21 cellular contexts compared by ENCODE assay signal in the genomic region with DNA sequence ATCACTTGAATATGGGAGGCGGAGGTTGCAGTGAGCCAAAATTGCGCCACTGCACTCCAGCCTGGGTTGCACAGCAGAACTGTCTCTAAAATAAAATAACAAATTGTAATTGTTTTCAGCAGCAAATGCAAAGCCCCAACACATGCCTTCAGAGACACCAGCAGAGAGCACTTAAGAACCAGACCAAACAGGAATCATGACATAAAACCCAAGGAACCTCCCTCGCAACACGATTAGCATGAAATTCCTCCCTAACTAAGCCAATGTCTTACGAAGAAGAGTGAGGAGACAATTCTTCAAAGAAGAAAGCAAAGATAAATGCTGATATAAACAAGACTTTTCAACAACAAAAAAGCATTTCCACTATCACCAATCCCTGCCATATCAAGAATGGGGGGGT.
"Had no signal": no experiment of that assay in that cellular context is flagged by ENCODE, and none has a peak within 500 bp of the region (broad histone marks: within the 10 kb centered on the region; RNA-seq: fewer than 3 reads in every experiment).

No MANE protein-coding gene starts in this region.

- H3K27ac ChIP-seq: ascending aorta, brain microvascular endothelial cell, pancreas, thyroid gland had no signal

- H3K4me3 Mint-ChIP-seq: activated CD4-positive, alpha-beta memory T cell treated with anti-CD3 and anti-CD28 coated beads, Interleukin-2, amount 10 ng/mL, durations not matched to agents 7 days and 5 days; dendritic cell treated with granulocyte-macrophage colony-stimulating factor and Interleukin-4, amounts not matched to agents 40 ng/mL and 50 ng/mL, for 4 days; nephron had no signal

- H3K27me3 Mint-ChIP-seq: activated CD4-positive, alpha-beta memory T cell treated with anti-CD3 and anti-CD28 coated beads, Interleukin-2, amount 10 ng/mL, durations not matched to agents 7 days and 5 days; dendritic cell treated with granulocyte-macrophage colony-stimulating factor and Interleukin-4, amounts not matched to agents 40 ng/mL and 50 ng/mL, for 4 days had no signal

- ATAC-seq: activated naive CD4-positive, alpha-beta T cell treated with anti-CD3 and anti-CD28 coated beads, Interleukin-2, amount 50 U/mL, for 72 hours; esophagus mucosa; left cardiac atrium; pancreas; right cardiac atrium; stimulated activated naive CD8-positive, alpha-beta T cell treated with anti-CD3 and anti-CD28 coated beads, Interleukin-15, Interleukin-2, amounts not matched to agents 100 U/mL and 50 U/mL, for 24 hours had no signal

- H3K9me3 Mint-ChIP-seq: activated CD4-positive, alpha-beta memory T cell treated with anti-CD3 and anti-CD28 coated beads, Interleukin-2, amount 10 ng/mL, durations not matched to agents 7 days and 5 days; activated naive CD4-positive, alpha-beta T cell treated with anti-CD3 and anti-CD28 coated beads, Interleukin-2, amount 50 U/mL, for 72 hours; dendritic cell treated with granulocyte-macrophage colony-stimulating factor and Interleukin-4, amounts not matched to agents 40 ng/mL and 50 ng/mL, for 4 days; nephron had no signal

- H3K27ac Mint-ChIP-seq: activated CD4-positive, alpha-beta memory T cell treated with anti-CD3 and anti-CD28 coated beads, Interleukin-2, amount 10 ng/mL, durations not matched to agents 7 days and 5 days; activated naive CD4-positive, alpha-beta T cell treated with anti-CD3 and anti-CD28 coated beads, Interleukin-2, amount 50 U/mL, for 72 hours; dendritic cell treated with granulocyte-macrophage colony-stimulating factor and Interleukin-4, amounts not matched to agents 40 ng/mL and 50 ng/mL, for 4 days had no signal

- H3K4me3 ChIP-seq: ascending aorta, pancreas, thyroid gland had no signal

- DNase-seq: activated CD4-positive, alpha-beta memory T cell treated with anti-CD3 and anti-CD28 coated beads, Interleukin-2, amount 10 ng/mL, durations not matched to agents 7 days and 5 days; activated CD4-positive, alpha-beta T cell treated with anti-CD3 and anti-CD28 coated beads for 4 hours; activated CD4-positive, CD25-positive, alpha-beta regulatory T cell; activated T-cell treated with anti-CD3 and anti-CD28 coated beads for 4 hours; brain microvascular endothelial cell; caudate nucleus; effector CD4-positive, alpha-beta T cell; foreskin melanocyte; islet precursor cell; left cardiac atrium; pancreas; right cardiac atrium; stimulated activated CD4-positive, alpha-beta T cell treated with anti-CD3 and anti-CD28 coated beads, Interleukin-4, amount 100 ng/mL, for 24 hours; stimulated activated naive CD8-positive, alpha-beta T cell treated with anti-CD3 and anti-CD28 coated beads, Interleukin-15, Interleukin-2, amounts not matched to agents 100 U/mL and 50 U/mL, for 24 hours; T1000; thyroid gland had no signal

- H3K4me1 Mint-ChIP-seq: nephron had no signal

- H3K27me3 ChIP-seq: ascending aorta, brain microvascular endothelial cell, pancreas, thyroid gland had no signal

- H3K9me3 ChIP-seq: ascending aorta, pancreas, thyroid gland had no signal

- H3K4me1 ChIP-seq: ascending aorta, pancreas had no signal
